29 cellular contexts compared by ENCODE assay signal in genomic region chr20:41344477-41344876, GRCh38. TPM values are rescaled to one million over a fixed set of nuclear protein-coding genes. Genes with fewer than 3 reads are reported as not detected.
DNase-seq lines count a peak whose midpoint lies in the region; ATAC-seq and TF ChIP-seq lines count a peak whose summit lies in the region.
"Had no signal": no experiment of that assay in that cellular context is flagged by ENCODE, and none has a peak within 500 bp of the region (broad histone marks: within the 10 kb centered on the region; RNA-seq: fewer than 3 reads in every experiment).

No MANE protein-coding gene starts in this region.

- TF ChIP-seq CTCF in heart right ventricle (IDR thresholded peaks at IDR 0.05) (no peak), epithelial cell of proximal tubule (conservative IDR thresholded peaks at IDR 0.05; ENCODE audit: low read depth, low read length) (no peak), glutamatergic neuron (IDR thresholded peaks at IDR 0.05; ENCODE audit: partially characterized antibody, unreplicated experiment) (no peak)

- H3K4me3 Mint-ChIP-seq in activated CD4-positive, alpha-beta T cell treated with anti-CD3 and anti-CD28 coated beads for 36 hours: no peak overlapping the region
- no peak overlapping the region for H3K4me3 Mint-ChIP-seq in glutamatergic neuron (ENCODE audit: unreplicated experiment)
- H3K4me3 Mint-ChIP-seq: activated naive CD8-positive, alpha-beta T cell; CD8-positive, alpha-beta memory T cell; mesothelial cell of epicardium; stimulated activated naive B cell treated with anti-CD40 and anti-IgM and Interleukin-4, amounts not matched to agents 10 μg/mL and 1 μg/mL and 100 μg/mL, for 72 hours had no signal

- H3K36me3 ChIP-seq in heart right ventricle (peaks cover 0 to 38% (median 5%) of the 10 kb centered on the region in 9 donors), aorta (ENCODE audit: control insufficient read depth in 1 of 2, insufficient read depth in 2 of 2, low read length in 1 of 2) (no peaks in the 10 kb centered on the region)

- peaks cover 7% of the 10 kb centered on the region for H3K4me1 Mint-ChIP-seq in activated CD4-positive, alpha-beta T cell treated with anti-CD3 and anti-CD28 coated beads for 36 hours
- no peaks in the 10 kb centered on the region for H3K4me1 Mint-ChIP-seq in glutamatergic neuron (ENCODE audit: low read depth, unreplicated experiment)

- H3K9me3 Mint-ChIP-seq in activated CD4-positive, alpha-beta T cell treated with anti-CD3 and anti-CD28 coated beads for 36 hours (ENCODE audit: low read depth): no peaks in the 10 kb centered on the region
- peaks cover 4% of the 10 kb centered on the region for H3K9me3 Mint-ChIP-seq in glutamatergic neuron (ENCODE audit: unreplicated experiment)
- H3K9me3 Mint-ChIP-seq: CD8-positive, alpha-beta memory T cell; mesothelial cell of epicardium; stimulated activated naive B cell treated with anti-CD40 and anti-IgM and Interleukin-4, amounts not matched to agents 10 μg/mL and 1 μg/mL and 100 μg/mL, for 72 hours had no signal

- H3K27me3 ChIP-seq in heart right ventricle (peaks cover 0 to 4% (median 0%) of the 10 kb centered on the region in 7 donors), aorta (ENCODE audit: control insufficient read depth in 1 of 2, insufficient read depth in 2 of 2, low read length in 1 of 2) (no peaks in the 10 kb centered on the region)
- H3K27me3 ChIP-seq: vagina had no signal

- WGBS in heart right ventricle, 2 donors: 89 to 95% methylated on average over 4 of the region's 4 CpGs
- WGBS in aorta, 2 donors: 90 to 95% methylated on average over 4 of the region's 4 CpGs

- POLR2A ChIA-PET in activated CD4-positive, alpha-beta T cell treated with anti-CD3 and anti-CD28 coated beads for 36 hours (lab: Charles Lee): interaction anchor here (0.6 kb wide), 1 partner anchor 144 kb away, joined by 4 read pairs; no protein-coding TSS in a partner anchor

- H3K4me1 ChIP-seq in heart right ventricle (peaks cover 4 to 39% (median 21%) of the 10 kb centered on the region in 9 donors), aorta (ENCODE audit: control insufficient read depth in 1 of 2, insufficient read depth in 2 of 2, low read length in 2 of 2) (no peaks in the 10 kb centered on the region)

- H3K36me3 Mint-ChIP-seq in activated CD4-positive, alpha-beta T cell treated with anti-CD3 and anti-CD28 coated beads for 36 hours (ENCODE audit: low read depth): no peaks in the 10 kb centered on the region
- H3K36me3 Mint-ChIP-seq in glutamatergic neuron (ENCODE audit: unreplicated experiment): no peaks in the 10 kb centered on the region
- H3K36me3 Mint-ChIP-seq: activated naive CD8-positive, alpha-beta T cell; CD8-positive, alpha-beta memory T cell; mesothelial cell of epicardium; stimulated activated naive B cell treated with anti-CD40 and anti-IgM and Interleukin-4, amounts not matched to agents 10 μg/mL and 1 μg/mL and 100 μg/mL, for 72 hours had no signal

- H3K27ac ChIP-seq in heart right ventricle (no peak overlapping the region), aorta (ENCODE audit: low read depth in 1 of 2, low read length in 2 of 2) (no peak overlapping the region)
- H3K27ac ChIP-seq: A549, vagina had no signal

- no peak overlapping the region for H3K27ac Mint-ChIP-seq in activated CD4-positive, alpha-beta T cell treated with anti-CD3 and anti-CD28 coated beads for 36 hours
- H3K27ac Mint-ChIP-seq in glutamatergic neuron (ENCODE audit: unreplicated experiment): no peak overlapping the region
- H3K27ac Mint-ChIP-seq: activated naive CD8-positive, alpha-beta T cell; mesothelial cell of epicardium; progenitor cell of endocrine pancreas; stimulated activated naive B cell treated with anti-CD40 and anti-IgM and Interleukin-4, amounts not matched to agents 10 μg/mL and 1 μg/mL and 100 μg/mL, for 72 hours had no signal

- peak; percentile 32 for DNase-seq in Right ventricle myocardium superior
- no peak for DNase-seq in heart right ventricle
- DNase-seq in epithelial cell of proximal tubule (ENCODE audit: low read depth): no peak
- peak; percentile 45 for DNase-seq in posterior vena cava (ENCODE audit: low spot score)
- peak; percentile 41 to 59 for DNase-seq in aorta
- DNase-seq in NCI-H226: no peak
- no peak for DNase-seq in activated CD4-positive, alpha-beta T cell treated with anti-CD3 and anti-CD28 coated beads for 36 hours
- DNase-seq in glutamatergic neuron: no peak
- DNase-seq: activated CD4-positive, alpha-beta T cell treated with anti-CD3 and anti-CD28 coated beads for 48 hours; AML-193; CD8-positive, alpha-beta memory T cell; DMS 273 treated with DMSO at 0.1 percent for 48 hours; NCI-H1417; NCI-H2029; NCI-H524 treated with DMSO at 0.1 percent for 48 hours; OCI-M1; stimulated activated naive B cell treated with anti-CD40 and anti-IgM and Interleukin-4, amounts not matched to agents 10 μg/mL and 1 μg/mL and 100 μg/mL, for 72 hours had no signal

- CTCF ChIA-PET in activated CD4-positive, alpha-beta T cell treated with anti-CD3 and anti-CD28 coated beads for 36 hours (lab: Charles Lee): interaction anchor here (0.7 to 1.5 kb wide), 4 partner anchors 56 to 555 kb away, joined by 3 to 5 read pairs (median 4); no protein-coding TSS in a partner anchor

- H3K4me3 ChIP-seq in heart right ventricle: no peak overlapping the region
- H3K4me3 ChIP-seq in epithelial cell of proximal tubule (ENCODE audit: low read depth, low read length): peak overlapping the region; percentile 14
- no peak overlapping the region for H3K4me3 ChIP-seq in aorta (ENCODE audit: low read length in 2 of 2)
- H3K4me3 ChIP-seq: A549, K562, vagina had no signal

- ATAC-seq in Right ventricle myocardium superior (ENCODE audit: poor library complexity): no peak
- no peak for ATAC-seq in heart right ventricle
- ATAC-seq in aorta (ENCODE audit: low FRiP score): no peak
- no peak for ATAC-seq in activated CD4-positive, alpha-beta T cell treated with anti-CD3 and anti-CD28 coated beads for 36 hours
- ATAC-seq: A549; K562; stimulated activated naive B cell treated with anti-CD40 and anti-IgM and Interleukin-4, amounts not matched to agents 10 μg/mL and 1 μg/mL and 100 μg/mL, for 72 hours had no signal

- no peaks in the 10 kb centered on the region for H3K9me3 ChIP-seq in heart right ventricle
- no peaks in the 10 kb centered on the region for H3K9me3 ChIP-seq in aorta (ENCODE audit: control insufficient read depth, low read length)
- H3K9me3 ChIP-seq: A549, vagina had no signal

- peaks cover under 1% of the 10 kb centered on the region for H3K27me3 Mint-ChIP-seq in activated CD4-positive, alpha-beta T cell treated with anti-CD3 and anti-CD28 coated beads for 36 hours
- no peaks in the 10 kb centered on the region for H3K27me3 Mint-ChIP-seq in glutamatergic neuron (ENCODE audit: unreplicated experiment)
- H3K27me3 Mint-ChIP-seq: activated naive CD8-positive, alpha-beta T cell had no signal

- intact Hi-C loops in Right ventricle myocardium superior (cut with DNase I) (loop anchor here (5.0 kb wide), 1 partner anchor 68 kb away; no protein-coding TSS in a partner anchor), heart right ventricle (cut with DNase I) (loop anchor here in 9 of 10 donors (5.0 to 10.0 kb wide), 8 partner anchors 68 to 377 kb away; partner anchors contain the start of genes PLCG1 (in 2 of the 9) and CHD6 (in 1 of the 9)), posterior vena cava (cut with DNase I) (loop anchor here (5.0 kb wide), 2 partner anchors 63 to 177 kb away; no protein-coding TSS in a partner anchor), aorta (cut with DNase I) (loop anchor here in 1 of 2 donors (5.0 kb wide), 2 partner anchors 68 to 112 kb away; no protein-coding TSS in a partner anchor)
- intact Hi-C loops in activated CD4-positive, alpha-beta T cell treated with anti-CD3 and anti-CD28 coated beads for 36 hours (cut with DNase I, micrococcal nuclease): loop anchor here in 1 of 2 experiments (5.0 kb wide), 1 partner anchor 112 kb away; no protein-coding TSS in a partner anchor

RNA-seq across cellular contexts. Expression of gene LPIN3, which starts 3.9 kb away (rescaled TPM):
- 18.6 TPM for total RNA-seq in Right ventricle myocardium superior
- 10 to 100 TPM; 12.5 to 26.5 (median 18.2) TPM for total RNA-seq in heart right ventricle
- 10 to 100 TPM; 11.1 to 45.5 TPM for polyA plus RNA-seq in heart right ventricle
- 9.3 and 17.8 TPM in 2 replicates for total RNA-seq in epithelial cell of proximal tubule
- 10 to 100 TPM; 12.7 to 17.6 TPM for total RNA-seq in posterior vena cava
- total RNA-seq in aorta: 10 to 100 TPM; 21.4 to 22.6 TPM
- 10 to 100 TPM; 17.3 to 37.0 TPM for polyA plus RNA-seq in aorta
- total RNA-seq in activated CD4-positive, alpha-beta T cell treated with anti-CD3 and anti-CD28 coated beads for 36 hours: 1 to 10 TPM; 4.0 TPM
- total RNA-seq in glutamatergic neuron (ENCODE audit: unreplicated experiment): 5.9 TPM
- polyA plus RNA-seq: CD8-positive, alpha-beta memory T cell had no signal

RNA-seq across cellular contexts. Expression of gene EMILIN3, which starts 22.1 kb away (rescaled TPM):
- total RNA-seq in Right ventricle myocardium superior (5.6 TPM), heart right ventricle (1 to 10 TPM in 8 of 10 donors, under 1 TPM in 2; 0.20 to 5.3 (median 2.8) TPM), epithelial cell of proximal tubule (0.40 and 1.2 TPM in 2 replicates), posterior vena cava (1 to 10 TPM; 1.4 to 2.3 TPM), aorta (under 1 TPM; 0.39 to 0.72 TPM), glutamatergic neuron (ENCODE audit: unreplicated experiment) (not detected)
- polyA plus RNA-seq in heart right ventricle (1 to 10 TPM; 2.1 to 6.4 TPM), aorta (under 1 TPM in 1 of 2 donors, not detected in 1; 0.38 TPM)
- total RNA-seq in activated CD4-positive, alpha-beta T cell treated with anti-CD3 and anti-CD28 coated beads for 36 hours: under 1 TPM; 0.05 to 0.16 TPM
- total RNA-seq: CD8-positive, alpha-beta memory T cell; endothelial cell of umbilical vein; H4; HT-29; K562; M059J; T-helper 2 cell treated with Interferon-gamma antibody and Interleukin-4, amounts not matched to agents 100 ng/mL and 5 ng/mL, for 36 hours had no signal
- polyA plus RNA-seq: CD8-positive, alpha-beta memory T cell; keratinocyte had no signal

RNA-seq across cellular contexts. Expression of gene ZHX3, which starts 26.9 kb away (rescaled TPM):
- total RNA-seq in Right ventricle myocardium superior: 31.7 TPM
- total RNA-seq in heart right ventricle: 10 to 100 TPM; 26.2 to 51.8 (median 31.0) TPM
- polyA plus RNA-seq in heart right ventricle: 10 to 100 TPM in 1 of 2 donors, 1 to 10 TPM in 1; 6.5 to 20.6 TPM
- 13.4 and 36.1 TPM in 2 replicates for total RNA-seq in epithelial cell of proximal tubule
- 10 to 100 TPM; 88.2 to 92.9 TPM for total RNA-seq in posterior vena cava
- 10 to 100 TPM; 50.7 to 98.6 TPM for total RNA-seq in aorta
- 10 to 100 TPM; 11.0 to 26.9 TPM for polyA plus RNA-seq in aorta
- total RNA-seq in activated CD4-positive, alpha-beta T cell treated with anti-CD3 and anti-CD28 coated beads for 36 hours: 10 to 100 TPM; 12.8 to 15.4 TPM
- 40.5 TPM for total RNA-seq in glutamatergic neuron (ENCODE audit: unreplicated experiment)

Comparison
In these comparisons a context has a peak if more than half of its experiments do, and no peak if none do; other contexts are left out.
1. DNase-seq: peak in Right ventricle myocardium superior (single experiment), posterior vena cava (single experiment) and aorta (2 of 2); none in heart right ventricle (0 of 2), epithelial cell of proximal tubule (single experiment), NCI-H226 (single experiment), activated CD4-positive, alpha-beta T cell treated with anti-CD3 and anti-CD28 coated beads for 36 hours (single experiment) and glutamatergic neuron (single experiment).